ENCODE assay signal across 1 cellular context in the genomic region with DNA sequence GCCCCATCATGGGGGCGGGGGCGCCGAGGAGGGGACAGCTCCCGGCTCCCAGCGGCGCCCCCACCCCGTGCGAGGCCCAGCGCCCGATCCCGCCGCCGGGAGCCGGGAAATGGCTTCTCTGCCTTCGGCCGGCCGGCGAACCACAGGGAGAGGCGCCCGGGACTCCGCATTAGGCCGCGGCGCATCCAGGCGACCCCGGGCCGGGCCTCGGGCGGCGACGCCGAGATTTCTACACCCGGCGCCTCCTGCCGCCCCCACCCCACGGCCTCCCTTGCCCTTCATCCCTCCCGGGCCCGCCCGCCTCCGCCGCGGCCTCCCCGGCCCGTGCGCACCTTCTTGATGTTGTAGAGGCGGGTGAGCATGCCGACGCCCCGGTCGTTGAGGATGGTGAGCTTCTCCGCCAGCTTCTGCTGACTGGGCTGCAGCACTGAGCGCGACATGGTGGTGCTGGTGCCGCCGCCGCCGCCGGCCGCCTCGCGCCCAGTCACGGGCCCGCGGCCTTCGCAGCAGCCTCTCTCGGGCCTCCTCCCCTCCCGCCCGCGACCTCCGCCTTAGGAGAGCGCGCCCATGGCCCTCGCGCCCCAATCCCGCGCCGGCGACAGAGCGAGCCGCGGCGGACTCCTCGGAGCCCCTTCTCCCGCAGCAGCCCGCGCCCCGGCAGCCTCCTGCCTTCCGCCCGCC.
TF ChIP-seq lines count a peak whose summit lies in the region.

No MANE protein-coding gene starts in this region.

TF ChIP-seq in WTC11, 78 proteins besides CTCF, POLR2A, EP300 and RAD21 (continued from another document):
- TF ChIP-seq, protein P1, sequence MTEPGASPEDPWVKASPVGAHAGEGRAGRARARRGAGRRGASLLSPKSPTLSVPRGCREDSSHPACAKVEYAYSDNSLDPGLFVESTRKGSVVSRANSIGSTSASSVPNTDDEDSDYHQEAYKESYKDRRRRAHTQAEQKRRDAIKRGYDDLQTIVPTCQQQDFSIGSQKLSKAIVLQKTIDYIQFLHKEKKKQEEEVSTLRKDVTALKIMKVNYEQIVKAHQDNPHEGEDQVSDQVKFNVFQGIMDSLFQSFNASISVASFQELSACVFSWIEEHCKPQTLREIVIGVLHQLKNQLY (CRISPR knock-in tag; IDR thresholded peaks at IDR 0.05): peak; percentile 59; the same call in 1 of the 2 replicates
- TF ChIP-seq, protein P2, sequence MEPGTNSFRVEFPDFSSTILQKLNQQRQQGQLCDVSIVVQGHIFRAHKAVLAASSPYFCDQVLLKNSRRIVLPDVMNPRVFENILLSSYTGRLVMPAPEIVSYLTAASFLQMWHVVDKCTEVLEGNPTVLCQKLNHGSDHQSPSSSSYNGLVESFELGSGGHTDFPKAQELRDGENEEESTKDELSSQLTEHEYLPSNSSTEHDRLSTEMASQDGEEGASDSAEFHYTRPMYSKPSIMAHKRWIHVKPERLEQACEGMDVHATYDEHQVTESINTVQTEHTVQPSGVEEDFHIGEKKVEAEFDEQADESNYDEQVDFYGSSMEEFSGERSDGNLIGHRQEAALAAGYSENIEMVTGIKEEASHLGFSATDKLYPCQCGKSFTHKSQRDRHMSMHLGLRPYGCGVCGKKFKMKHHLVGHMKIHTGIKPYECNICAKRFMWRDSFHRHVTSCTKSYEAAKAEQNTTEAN (CRISPR knock-in tag; IDR thresholded peaks at IDR 0.05): no peak
- TF ChIP-seq, protein P3, sequence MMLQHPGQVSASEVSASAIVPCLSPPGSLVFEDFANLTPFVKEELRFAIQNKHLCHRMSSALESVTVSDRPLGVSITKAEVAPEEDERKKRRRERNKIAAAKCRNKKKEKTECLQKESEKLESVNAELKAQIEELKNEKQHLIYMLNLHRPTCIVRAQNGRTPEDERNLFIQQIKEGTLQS (CRISPR knock-in tag; conservative IDR thresholded peaks at IDR 0.05): no peak
